ENCODE assay signal across 7 cellular contexts in the genomic region with DNA sequence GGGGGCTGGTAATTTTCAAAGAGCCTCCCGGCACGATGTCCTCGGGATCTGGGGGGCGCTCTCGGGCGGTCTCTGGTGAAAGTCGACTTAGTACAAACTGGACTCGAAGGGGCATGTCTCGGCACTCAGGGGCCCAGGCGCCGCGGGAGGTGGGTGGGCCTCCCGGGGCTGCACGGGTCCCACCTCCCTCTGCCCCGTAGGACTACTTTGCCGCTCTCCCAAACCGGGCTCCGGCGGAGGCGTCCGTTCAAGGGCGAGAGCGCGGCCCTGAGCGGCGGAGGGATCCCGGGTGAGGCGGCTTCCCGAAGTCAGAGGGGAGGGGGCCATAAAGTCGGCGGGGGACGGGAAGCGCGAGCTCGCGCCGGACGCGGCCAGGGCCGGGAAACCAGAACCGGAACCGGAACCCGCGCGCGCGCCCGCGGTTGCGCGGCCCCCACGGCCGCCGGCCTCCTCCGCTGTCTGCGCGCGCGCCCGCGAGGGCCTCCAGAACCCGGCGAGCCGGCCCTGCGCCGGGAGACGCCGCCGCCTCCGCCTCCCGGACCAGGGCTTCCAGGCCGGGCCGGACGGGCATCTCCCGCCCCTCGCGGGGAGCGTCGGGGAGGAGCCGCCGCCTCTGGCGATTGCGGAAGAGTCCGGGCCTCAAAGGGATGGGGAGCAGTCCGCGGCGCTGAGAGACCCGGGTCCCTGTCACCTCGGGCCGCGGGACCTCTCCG.
DNase-seq lines count a peak whose midpoint lies in the region; ATAC-seq and TF ChIP-seq lines count a peak whose summit lies in the region.

A gene with protein sequence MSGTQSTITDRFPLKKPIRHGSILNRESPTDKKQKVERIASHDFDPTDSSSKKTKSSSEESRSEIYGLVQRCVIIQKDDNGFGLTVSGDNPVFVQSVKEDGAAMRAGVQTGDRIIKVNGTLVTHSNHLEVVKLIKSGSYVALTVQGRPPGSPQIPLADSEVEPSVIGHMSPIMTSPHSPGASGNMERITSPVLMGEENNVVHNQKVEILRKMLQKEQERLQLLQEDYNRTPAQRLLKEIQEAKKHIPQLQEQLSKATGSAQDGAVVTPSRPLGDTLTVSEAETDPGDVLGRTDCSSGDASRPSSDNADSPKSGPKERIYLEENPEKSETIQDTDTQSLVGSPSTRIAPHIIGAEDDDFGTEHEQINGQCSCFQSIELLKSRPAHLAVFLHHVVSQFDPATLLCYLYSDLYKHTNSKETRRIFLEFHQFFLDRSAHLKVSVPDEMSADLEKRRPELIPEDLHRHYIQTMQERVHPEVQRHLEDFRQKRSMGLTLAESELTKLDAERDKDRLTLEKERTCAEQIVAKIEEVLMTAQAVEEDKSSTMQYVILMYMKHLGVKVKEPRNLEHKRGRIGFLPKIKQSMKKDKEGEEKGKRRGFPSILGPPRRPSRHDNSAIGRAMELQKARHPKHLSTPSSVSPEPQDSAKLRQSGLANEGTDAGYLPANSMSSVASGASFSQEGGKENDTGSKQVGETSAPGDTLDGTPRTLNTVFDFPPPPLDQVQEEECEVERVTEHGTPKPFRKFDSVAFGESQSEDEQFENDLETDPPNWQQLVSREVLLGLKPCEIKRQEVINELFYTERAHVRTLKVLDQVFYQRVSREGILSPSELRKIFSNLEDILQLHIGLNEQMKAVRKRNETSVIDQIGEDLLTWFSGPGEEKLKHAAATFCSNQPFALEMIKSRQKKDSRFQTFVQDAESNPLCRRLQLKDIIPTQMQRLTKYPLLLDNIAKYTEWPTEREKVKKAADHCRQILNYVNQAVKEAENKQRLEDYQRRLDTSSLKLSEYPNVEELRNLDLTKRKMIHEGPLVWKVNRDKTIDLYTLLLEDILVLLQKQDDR (N-terminal part only) (plus strand): TSS at position 486 of the 713 bp plus-strand sequence. CDS start 831 bp downstream, outside the sequence.

- peak; percentile 73 for TF ChIP-seq POLR2A in GM18505 (IDR thresholded peaks at IDR 0.05; ENCODE audit: borderline replicate concordance, extremely low read depth, insufficient read depth, insufficient read length)

- peak; percentile 58 for ATAC-seq in GM18505 (IDR thresholded peaks at IDR 0.05; ENCODE audit: unreplicated experiment)
- peak; percentile 55 for ATAC-seq in HG02970 (IDR thresholded peaks at IDR 0.05; ENCODE audit: low FRiP score, unreplicated experiment)

- DNase-seq in NCI-H2171 (lab: John Stamatoyannopoulos, UW) (peak; percentile 79), caudate nucleus (lab: John Stamatoyannopoulos, UW) (peak in 60 of 61 donors; percentile 44 to 96 (median 87)), inferior parietal cortex (ENCODE audit: extremely low spot score) (peak; percentile 87), smooth muscle cell of the brain vasculature (ENCODE audit: low read depth, low spot score) (peak; percentile 95)
- peak; percentile 57 to 66 (median 62) for DNase-seq in activated CD4-positive, CD25-positive, alpha-beta regulatory T cell (lab: John Stamatoyannopoulos, UW)

- H3K27ac ChIP-seq in caudate nucleus (ENCODE audit: low read depth, low read length): peak within 1 kb of the TSS; percentile 94

Comparison
In these comparisons a context has a peak if more than half of its experiments do, and no peak if none do; other contexts are left out.
1. Peak in every context shown above with its lines: DNase-seq, ATAC-seq and H3K27ac ChIP-seq.